ENCODE assay signal across 12 cellular contexts in genomic region chr1:80155371-80155770, GRCh38.
DNase-seq lines count a peak whose midpoint lies in the region; ATAC-seq and TF ChIP-seq lines count a peak whose summit lies in the region.
"Had no signal": no experiment of that assay in that cellular context is flagged by ENCODE, and none has a peak within 500 bp of the region (broad histone marks: within the 10 kb centered on the region; RNA-seq: fewer than 3 reads in every experiment).

No MANE protein-coding gene starts in this region.

- H3K9ac ChIP-seq in neural progenitor cell: no peak overlapping the region

- no peaks in the 10 kb centered on the region for H3K4me1 Mint-ChIP-seq in neural progenitor cell
- H3K4me1 Mint-ChIP-seq: CD8-positive, alpha-beta memory T cell had no signal

- no peaks in the 10 kb centered on the region for H3F3A ChIP-seq in neural progenitor cell (ENCODE audit: low read depth)

- H3K4me1 ChIP-seq in neural progenitor cell: peaks cover 6% of the 10 kb centered on the region
- H3K4me1 ChIP-seq: adrenal gland, Peyer's patch had no signal

- H3K27me3 Mint-ChIP-seq in neural progenitor cell (ENCODE audit: insufficient read depth, low read depth): no peaks in the 10 kb centered on the region
- H3K27me3 Mint-ChIP-seq: CD8-positive, alpha-beta memory T cell had no signal

- no peaks in the 10 kb centered on the region for H4K20me1 ChIP-seq in neural progenitor cell (ENCODE audit: low read depth)

- H2AFZ ChIP-seq in neural progenitor cell (replicated peaks): peak overlapping the region; percentile 67

- peak; percentile 8 for TF ChIP-seq CTCF in GM12873 (IDR thresholded peaks at IDR 0.05; ENCODE audit: insufficient read depth, low read depth, low read length, missing control alignments)
- no peak for TF ChIP-seq CTCF in NB4 (IDR thresholded peaks at IDR 0.05; ENCODE audit: low read depth, low read length)
- TF ChIP-seq CTCF in cardiac fibroblast (IDR thresholded peaks at IDR 0.05; ENCODE audit: low read depth, low read length): no peak
- peak; percentile 56 for TF ChIP-seq CTCF in neural progenitor cell (IDR thresholded peaks at IDR 0.05)

- no peaks in the 10 kb centered on the region for H3K79me2 ChIP-seq in neural progenitor cell (ENCODE audit: low read depth)

- DNase-seq in NB4 (ENCODE audit: low read depth) (peak; percentile 1), cardiac fibroblast (ENCODE audit: low read depth in 2 of 2) (peak; percentile 3 to 4), neural progenitor cell (ENCODE audit: low spot score) (peak; percentile 52), anterior cingulate cortex (lab: John Stamatoyannopoulos, UW) (no peak), ecto neural progenitor cell (ENCODE audit: low spot score) (no peak)
- DNase-seq: adrenal gland; CD8-positive, alpha-beta memory T cell; NCI-H2081 treated with DMSO at 0.1 percent for 48 hours; Peyer's patch; T1000 had no signal

- no peak for TF ChIP-seq POLR2A in NB4 (IDR thresholded peaks at IDR 0.05; ENCODE audit: extremely low read depth, insufficient read length)

- no peaks in the 10 kb centered on the region for H3K27me3 ChIP-seq in neural progenitor cell
- H3K27me3 ChIP-seq: adrenal gland, Peyer's patch had no signal

- H3K4me2 ChIP-seq in neural progenitor cell: no peak overlapping the region

- no peak overlapping the region for H3K4me3 ChIP-seq in NB4 (ENCODE audit: low read depth, low read length)
- H3K4me3 ChIP-seq in cardiac fibroblast (replicated peaks in 1 of 2; ENCODE audit: low read depth in 2 of 2, low read length in 2 of 2): no peak overlapping the region
- H3K4me3 ChIP-seq in neural progenitor cell: no peak overlapping the region
- H3K4me3 ChIP-seq: adrenal gland, Peyer's patch had no signal

- H3K4me3 Mint-ChIP-seq in neural progenitor cell: no peak overlapping the region
- H3K4me3 Mint-ChIP-seq: CD8-positive, alpha-beta memory T cell had no signal

- ATAC-seq in GM19463 (IDR thresholded peaks at IDR 0.05; ENCODE audit: unreplicated experiment): no peak

- H3K9me3 ChIP-seq in neural progenitor cell (ENCODE audit: low read depth): no peaks in the 10 kb centered on the region
- H3K9me3 ChIP-seq: adrenal gland, Peyer's patch had no signal

- peaks cover 5% of the 10 kb centered on the region for H3K9me3 Mint-ChIP-seq in neural progenitor cell

- H3K36me3 ChIP-seq in neural progenitor cell: no peaks in the 10 kb centered on the region
- H3K36me3 ChIP-seq: adrenal gland, Peyer's patch had no signal

- no peak overlapping the region for H3K27ac Mint-ChIP-seq in neural progenitor cell
- H3K27ac Mint-ChIP-seq: CD8-positive, alpha-beta memory T cell had no signal

- no peak overlapping the region for H3K27ac ChIP-seq in neural progenitor cell
- H3K27ac ChIP-seq: adrenal gland, Peyer's patch had no signal

- no peaks in the 10 kb centered on the region for H3K36me3 Mint-ChIP-seq in neural progenitor cell

Comparison
In these comparisons a context has a peak if more than half of its experiments do, and no peak if none do; other contexts are left out.
1. CTCF ChIP-seq: peak in GM12873 (single experiment) and neural progenitor cell (single experiment); none in NB4 (single experiment) and cardiac fibroblast (single experiment).
2. DNase-seq: peak in NB4 (single experiment), cardiac fibroblast (2 of 2) and neural progenitor cell (single experiment); none in anterior cingulate cortex (0 of 58) and ecto neural progenitor cell (single experiment).